ENCODE assay signal across 1 cellular context in the genomic region with DNA sequence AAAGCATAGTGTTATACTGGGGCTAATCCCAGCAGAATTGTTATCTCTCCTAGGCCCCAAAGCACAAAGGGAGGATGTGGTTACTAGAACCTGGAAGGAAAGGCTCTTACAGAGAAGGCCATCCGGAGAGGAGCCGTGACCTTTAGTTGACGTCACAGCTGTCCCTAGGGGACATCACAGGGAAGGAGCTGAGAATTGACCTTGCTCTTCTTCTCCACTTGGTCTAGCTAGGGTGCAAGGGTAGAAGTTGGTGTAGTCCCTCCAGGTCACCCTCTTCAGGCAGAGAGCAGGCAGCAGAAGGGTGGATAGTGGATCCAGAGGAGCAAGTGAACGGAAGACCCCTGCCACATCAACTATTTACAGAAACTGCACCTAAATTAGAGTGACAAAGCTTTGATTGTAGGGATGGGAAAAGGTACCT.
TF ChIP-seq lines count a peak whose summit lies in the region.

No MANE protein-coding gene starts in this region.

TF ChIP-seq in K562, 482 proteins besides CTCF, POLR2A, EP300 and RAD21 (continued from another document and continues in another):
- TF ChIP-seq, protein P1, sequence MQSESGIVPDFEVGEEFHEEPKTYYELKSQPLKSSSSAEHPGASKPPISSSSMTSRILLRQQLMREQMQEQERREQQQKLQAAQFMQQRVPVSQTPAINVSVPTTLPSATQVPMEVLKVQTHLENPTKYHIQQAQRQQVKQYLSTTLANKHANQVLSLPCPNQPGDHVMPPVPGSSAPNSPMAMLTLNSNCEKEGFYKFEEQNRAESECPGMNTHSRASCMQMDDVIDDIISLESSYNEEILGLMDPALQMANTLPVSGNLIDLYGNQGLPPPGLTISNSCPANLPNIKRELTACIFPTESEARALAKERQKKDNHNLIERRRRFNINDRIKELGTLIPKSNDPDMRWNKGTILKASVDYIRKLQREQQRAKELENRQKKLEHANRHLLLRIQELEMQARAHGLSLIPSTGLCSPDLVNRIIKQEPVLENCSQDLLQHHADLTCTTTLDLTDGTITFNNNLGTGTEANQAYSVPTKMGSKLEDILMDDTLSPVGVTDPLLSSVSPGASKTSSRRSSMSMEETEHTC (IDR thresholded peaks at IDR 0.05): no peak
- TF ChIP-seq, protein P2, sequence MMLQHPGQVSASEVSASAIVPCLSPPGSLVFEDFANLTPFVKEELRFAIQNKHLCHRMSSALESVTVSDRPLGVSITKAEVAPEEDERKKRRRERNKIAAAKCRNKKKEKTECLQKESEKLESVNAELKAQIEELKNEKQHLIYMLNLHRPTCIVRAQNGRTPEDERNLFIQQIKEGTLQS (IDR thresholded peaks at IDR 0.05): peak; percentile 55
- TF ChIP-seq, protein P2 (CRISPR knock-in tag; conservative IDR thresholded peaks at IDR 0.05): no peak
- TF ChIP-seq ZNF347 (CRISPR knock-in tag; IDR thresholded peaks at IDR 0.05; ENCODE audit: low read depth) (no peak), SMARCA4 (IDR thresholded peaks at IDR 0.05) (0 out of 2 replicates have a peak, but pooled peaks have one; percentile 40), CEBPG (CRISPR knock-in tag; IDR thresholded peaks at IDR 0.05) (no peak), CEBPG (tag; conservative IDR thresholded peaks at IDR 0.05 in 1 of 2, IDR thresholded peaks at IDR 0.05 in 1 of 2) (0 out of 4 replicates have a peak, but pooled peaks of 1 of the 2 experiments have one; percentile 28), SMAD1 (IDR thresholded peaks at IDR 0.05; ENCODE audit: low read depth, low read length, partially characterized antibody) (no peak), ZKSCAN3 (CRISPR knock-in tag; IDR thresholded peaks at IDR 0.05) (no peak), SIRT6 (IDR thresholded peaks at IDR 0.05; ENCODE audit: low read depth, low read length) (no peak), ATF1 (CRISPR knock-in tag; IDR thresholded peaks at IDR 0.05) (peak; percentile 47), ATF1 (tag; IDR thresholded peaks at IDR 0.05) (peak; percentile 89), JUND (IDR thresholded peaks at IDR 0.05; ENCODE audit: borderline replicate concordance, low read depth, low read length) (peak; percentile 62), JUND (tag; IDR thresholded peaks at IDR 0.05; ENCODE audit: borderline replicate concordance, low read depth, low read length) (peak; percentile 66; the same call in 1 of the 3 replicates), ATF7 (IDR thresholded peaks at IDR 0.05) (peak; percentile 78), KLF6 (CRISPR knock-in tag; IDR thresholded peaks at IDR 0.05; ENCODE audit: borderline replicate concordance) (peak; percentile 42; the same call in 1 of the 2 replicates), ZNF75A (CRISPR knock-in tag; IDR thresholded peaks at IDR 0.05) (no peak), DPF2 (IDR thresholded peaks at IDR 0.05) (peak; percentile 77), RB1 (IDR thresholded peaks at IDR 0.05; ENCODE audit: low read depth) (no peak), TEAD1 (CRISPR knock-in tag; IDR thresholded peaks at IDR 0.05) (no peak), STAT5A (IDR thresholded peaks at IDR 0.05; ENCODE audit: borderline replicate concordance, low read length) (no peak), RAD51 (IDR thresholded peaks at IDR 0.05; ENCODE audit: borderline replicate concordance, low read depth) (no peak), ZNF766 (CRISPR knock-in tag; conservative IDR thresholded peaks at IDR 0.05) (0 out of 2 replicates have a peak, but pooled peaks have one; percentile 27), TARDBP (IDR thresholded peaks at IDR 0.05) (peak; percentile 70; the same call in 1 of the 2 replicates), ZNF3 (CRISPR knock-in tag; IDR thresholded peaks at IDR 0.05) (no peak), MYBL2 (IDR thresholded peaks at IDR 0.05; ENCODE audit: low read depth) (no peak), MYBL2 (CRISPR knock-in tag; IDR thresholded peaks at IDR 0.05; ENCODE audit: borderline replicate concordance) (no peak), NFE2 (IDR thresholded peaks at IDR 0.05; ENCODE audit: low read depth) (no peak), CTBP1 (IDR thresholded peaks at IDR 0.05; ENCODE audit: borderline replicate concordance) (peak; percentile 90), TRIM28 (IDR thresholded peaks at IDR 0.05) (no peak), HSF4 (CRISPR knock-in tag; IDR thresholded peaks at IDR 0.05; ENCODE audit: borderline replicate concordance) (no peak), CREM (IDR thresholded peaks at IDR 0.05; ENCODE audit: low read depth) (peak; percentile 95), HMGN3 (IDR thresholded peaks at IDR 0.05; ENCODE audit: borderline replicate concordance, extremely low read depth, insufficient read length, low read depth, low read length) (no peak), PHF8 (IDR thresholded peaks at IDR 0.05; ENCODE audit: borderline replicate concordance, low read length) (no peak), ILK (tag; IDR thresholded peaks at IDR 0.05; ENCODE audit: borderline replicate concordance, low read depth) (no peak), L3MBTL2 (IDR thresholded peaks at IDR 0.05) (no peak), NR2C1 (IDR thresholded peaks at IDR 0.05) (peak; percentile 94), NR2C1 (tag; IDR thresholded peaks at IDR 0.05) (peak; percentile 96), EZH2 (IDR thresholded peaks at IDR 0.05; ENCODE audit: borderline replicate concordance, low read depth, low read length) (no peak), CC2D1A (IDR thresholded peaks at IDR 0.05) (peak; percentile 71), SRF (CRISPR knock-in tag; IDR thresholded peaks at IDR 0.05) (no peak), FIP1L1 (IDR thresholded peaks at IDR 0.05; ENCODE audit: low read depth, low read length, poor library complexity, severe bottlenecking) (no peak), NFE2L1 (tag; IDR thresholded peaks at IDR 0.05; ENCODE audit: borderline replicate concordance, low read depth) (no peak), GABPA (tag; conservative IDR thresholded peaks at IDR 0.05; ENCODE audit: low read depth) (peak; percentile 89), FOXK2 (conservative IDR thresholded peaks at IDR 0.05 in 1 of 2, IDR thresholded peaks at IDR 0.05 in 1 of 2; ENCODE audit: low read depth in 2 of 2) (no peak), POLR2G (IDR thresholded peaks at IDR 0.05; ENCODE audit: low read depth, low read length) (no peak), TAF1 (IDR thresholded peaks at IDR 0.05; ENCODE audit: control insufficient read depth, extremely low read depth, insufficient read depth, low read length, severe bottlenecking) (no peak), HNRNPLL (IDR thresholded peaks at IDR 0.05; ENCODE audit: low read depth, low read length, poor library complexity, severe bottlenecking) (no peak), ELF2 (CRISPR knock-in tag; IDR thresholded peaks at IDR 0.05) (no peak), MAFK (IDR thresholded peaks at IDR 0.05; ENCODE audit: low read length) (no peak), MTA2 (IDR thresholded peaks at IDR 0.05; ENCODE audit: low read depth) (0 out of 2 replicates have a peak, but pooled peaks have one; percentile 18), ZNF140 (CRISPR knock-in tag; IDR thresholded peaks at IDR 0.05) (no peak), CBFA2T3 (IDR thresholded peaks at IDR 0.05) (peak; percentile 63), NONO (IDR thresholded peaks at IDR 0.05; ENCODE audit: low read depth in 2 of 2, low read length in 1 of 2) (no peak), FOXK1 (CRISPR knock-in tag; IDR thresholded peaks at IDR 0.05; ENCODE audit: borderline replicate concordance) (no peak), RBM34 (IDR thresholded peaks at IDR 0.05; ENCODE audit: borderline replicate concordance, insufficient read depth, low read length) (no peak), ZSCAN29 (IDR thresholded peaks at IDR 0.05) (no peak), TAL1 (IDR thresholded peaks at IDR 0.05) (no peak)
- TF ChIP-seq, protein P3, sequence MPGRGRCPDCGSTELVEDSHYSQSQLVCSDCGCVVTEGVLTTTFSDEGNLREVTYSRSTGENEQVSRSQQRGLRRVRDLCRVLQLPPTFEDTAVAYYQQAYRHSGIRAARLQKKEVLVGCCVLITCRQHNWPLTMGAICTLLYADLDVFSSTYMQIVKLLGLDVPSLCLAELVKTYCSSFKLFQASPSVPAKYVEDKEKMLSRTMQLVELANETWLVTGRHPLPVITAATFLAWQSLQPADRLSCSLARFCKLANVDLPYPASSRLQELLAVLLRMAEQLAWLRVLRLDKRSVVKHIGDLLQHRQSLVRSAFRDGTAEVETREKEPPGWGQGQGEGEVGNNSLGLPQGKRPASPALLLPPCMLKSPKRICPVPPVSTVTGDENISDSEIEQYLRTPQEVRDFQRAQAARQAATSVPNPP (IDR thresholded peaks at IDR 0.05; ENCODE audit: borderline replicate concordance, insufficient read depth, insufficient read length): no peak
- TF ChIP-seq, protein P4, sequence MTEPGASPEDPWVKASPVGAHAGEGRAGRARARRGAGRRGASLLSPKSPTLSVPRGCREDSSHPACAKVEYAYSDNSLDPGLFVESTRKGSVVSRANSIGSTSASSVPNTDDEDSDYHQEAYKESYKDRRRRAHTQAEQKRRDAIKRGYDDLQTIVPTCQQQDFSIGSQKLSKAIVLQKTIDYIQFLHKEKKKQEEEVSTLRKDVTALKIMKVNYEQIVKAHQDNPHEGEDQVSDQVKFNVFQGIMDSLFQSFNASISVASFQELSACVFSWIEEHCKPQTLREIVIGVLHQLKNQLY (CRISPR knock-in tag; conservative IDR thresholded peaks at IDR 0.05): no peak
- TF ChIP-seq, protein P5, sequence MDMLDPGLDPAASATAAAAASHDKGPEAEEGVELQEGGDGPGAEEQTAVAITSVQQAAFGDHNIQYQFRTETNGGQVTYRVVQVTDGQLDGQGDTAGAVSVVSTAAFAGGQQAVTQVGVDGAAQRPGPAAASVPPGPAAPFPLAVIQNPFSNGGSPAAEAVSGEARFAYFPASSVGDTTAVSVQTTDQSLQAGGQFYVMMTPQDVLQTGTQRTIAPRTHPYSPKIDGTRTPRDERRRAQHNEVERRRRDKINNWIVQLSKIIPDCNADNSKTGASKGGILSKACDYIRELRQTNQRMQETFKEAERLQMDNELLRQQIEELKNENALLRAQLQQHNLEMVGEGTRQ (CRISPR knock-in tag; IDR thresholded peaks at IDR 0.05): no peak
- TF ChIP-seq, protein P6, sequence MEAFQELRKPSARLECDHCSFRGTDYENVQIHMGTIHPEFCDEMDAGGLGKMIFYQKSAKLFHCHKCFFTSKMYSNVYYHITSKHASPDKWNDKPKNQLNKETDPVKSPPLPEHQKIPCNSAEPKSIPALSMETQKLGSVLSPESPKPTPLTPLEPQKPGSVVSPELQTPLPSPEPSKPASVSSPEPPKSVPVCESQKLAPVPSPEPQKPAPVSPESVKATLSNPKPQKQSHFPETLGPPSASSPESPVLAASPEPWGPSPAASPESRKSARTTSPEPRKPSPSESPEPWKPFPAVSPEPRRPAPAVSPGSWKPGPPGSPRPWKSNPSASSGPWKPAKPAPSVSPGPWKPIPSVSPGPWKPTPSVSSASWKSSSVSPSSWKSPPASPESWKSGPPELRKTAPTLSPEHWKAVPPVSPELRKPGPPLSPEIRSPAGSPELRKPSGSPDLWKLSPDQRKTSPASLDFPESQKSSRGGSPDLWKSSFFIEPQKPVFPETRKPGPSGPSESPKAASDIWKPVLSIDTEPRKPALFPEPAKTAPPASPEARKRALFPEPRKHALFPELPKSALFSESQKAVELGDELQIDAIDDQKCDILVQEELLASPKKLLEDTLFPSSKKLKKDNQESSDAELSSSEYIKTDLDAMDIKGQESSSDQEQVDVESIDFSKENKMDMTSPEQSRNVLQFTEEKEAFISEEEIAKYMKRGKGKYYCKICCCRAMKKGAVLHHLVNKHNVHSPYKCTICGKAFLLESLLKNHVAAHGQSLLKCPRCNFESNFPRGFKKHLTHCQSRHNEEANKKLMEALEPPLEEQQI (IDR thresholded peaks at IDR 0.05): peak; percentile 88; the same call in 1 of the 2 replicates
- TF ChIP-seq, protein P7, sequence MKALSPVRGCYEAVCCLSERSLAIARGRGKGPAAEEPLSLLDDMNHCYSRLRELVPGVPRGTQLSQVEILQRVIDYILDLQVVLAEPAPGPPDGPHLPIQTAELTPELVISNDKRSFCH (CRISPR knock-in tag; IDR thresholded peaks at IDR 0.05): no peak
- TF ChIP-seq, protein P7 (tag; IDR thresholded peaks at IDR 0.05): peak; percentile 96
- TF ChIP-seq, protein P8, sequence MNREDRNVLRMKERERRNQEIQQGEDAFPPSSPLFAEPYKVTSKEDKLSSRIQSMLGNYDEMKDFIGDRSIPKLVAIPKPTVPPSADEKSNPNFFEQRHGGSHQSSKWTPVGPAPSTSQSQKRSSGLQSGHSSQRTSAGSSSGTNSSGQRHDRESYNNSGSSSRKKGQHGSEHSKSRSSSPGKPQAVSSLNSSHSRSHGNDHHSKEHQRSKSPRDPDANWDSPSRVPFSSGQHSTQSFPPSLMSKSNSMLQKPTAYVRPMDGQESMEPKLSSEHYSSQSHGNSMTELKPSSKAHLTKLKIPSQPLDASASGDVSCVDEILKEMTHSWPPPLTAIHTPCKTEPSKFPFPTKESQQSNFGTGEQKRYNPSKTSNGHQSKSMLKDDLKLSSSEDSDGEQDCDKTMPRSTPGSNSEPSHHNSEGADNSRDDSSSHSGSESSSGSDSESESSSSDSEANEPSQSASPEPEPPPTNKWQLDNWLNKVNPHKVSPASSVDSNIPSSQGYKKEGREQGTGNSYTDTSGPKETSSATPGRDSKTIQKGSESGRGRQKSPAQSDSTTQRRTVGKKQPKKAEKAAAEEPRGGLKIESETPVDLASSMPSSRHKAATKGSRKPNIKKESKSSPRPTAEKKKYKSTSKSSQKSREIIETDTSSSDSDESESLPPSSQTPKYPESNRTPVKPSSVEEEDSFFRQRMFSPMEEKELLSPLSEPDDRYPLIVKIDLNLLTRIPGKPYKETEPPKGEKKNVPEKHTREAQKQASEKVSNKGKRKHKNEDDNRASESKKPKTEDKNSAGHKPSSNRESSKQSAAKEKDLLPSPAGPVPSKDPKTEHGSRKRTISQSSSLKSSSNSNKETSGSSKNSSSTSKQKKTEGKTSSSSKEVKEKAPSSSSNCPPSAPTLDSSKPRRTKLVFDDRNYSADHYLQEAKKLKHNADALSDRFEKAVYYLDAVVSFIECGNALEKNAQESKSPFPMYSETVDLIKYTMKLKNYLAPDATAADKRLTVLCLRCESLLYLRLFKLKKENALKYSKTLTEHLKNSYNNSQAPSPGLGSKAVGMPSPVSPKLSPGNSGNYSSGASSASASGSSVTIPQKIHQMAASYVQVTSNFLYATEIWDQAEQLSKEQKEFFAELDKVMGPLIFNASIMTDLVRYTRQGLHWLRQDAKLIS (CRISPR knock-in tag; IDR thresholded peaks at IDR 0.05): no peak
- TF ChIP-seq, protein P9, sequence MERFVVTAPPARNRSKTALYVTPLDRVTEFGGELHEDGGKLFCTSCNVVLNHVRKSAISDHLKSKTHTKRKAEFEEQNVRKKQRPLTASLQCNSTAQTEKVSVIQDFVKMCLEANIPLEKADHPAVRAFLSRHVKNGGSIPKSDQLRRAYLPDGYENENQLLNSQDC (CRISPR knock-in tag; IDR thresholded peaks at IDR 0.05): no peak
